In genomic region chr4:121696140-121696640, GRCh38 we compare ENCODE assay signal across 7 cellular contexts. TPM values are rescaled to one million over a fixed set of nuclear protein-coding genes. Genes with fewer than 3 reads are reported as not detected.
DNase-seq lines count a peak whose midpoint lies in the region; ATAC-seq and TF ChIP-seq lines count a peak whose summit lies in the region.

No MANE protein-coding gene starts in this region.

- H2BK5ac ChIP-seq in neuronal stem cell (ENCODE audit: low read length), result no peak overlapping the region

- peak overlapping the region; percentile 41 for H2BK12ac ChIP-seq in neuronal stem cell (ENCODE audit: low read length)

- DNase-seq in SIG-M5 (lab: John Stamatoyannopoulos, UW) (peak; percentile 33), germinal center (ENCODE audit: low spot score) (peak; percentile 7), neuronal stem cell (ENCODE audit: low spot score) (no peak), tibial nerve (ENCODE audit: low spot score in 2 of 2) (peak; percentile 77 to 79)
- DNase-seq in activated naive CD4-positive, alpha-beta T cell treated with Interleukin-2 at 50 U/mL for 16 hours, result peak; percentile 67

- H3K27ac ChIP-seq in neuronal stem cell (replicated peaks; ENCODE audit: low read length) (peak overlapping the region; percentile 57), tibial nerve (peak overlapping the region; percentile 95 to 100 (median 97))

- H4K8ac ChIP-seq in neuronal stem cell (ENCODE audit: low read depth, low read length), result no peak overlapping the region

- peak overlapping the region; percentile 61 for H3K4me2 ChIP-seq in neuronal stem cell (ENCODE audit: insufficient read depth, low read length, poor library complexity, severe bottlenecking)

- H3K4me1 ChIP-seq in neuronal stem cell (ENCODE audit: control insufficient read depth in 2 of 2, insufficient read depth in 1 of 2, low read depth in 1 of 2, low read length in 2 of 2) (peaks cover 0 to 7% of the 10 kb centered on the region in 2 donors), tibial nerve (peaks cover 2 to 65% (median 38%) of the 10 kb centered on the region in 4 donors)

- H3K23ac ChIP-seq in neuronal stem cell (ENCODE audit: low read depth, low read length, poor library complexity), result no peak overlapping the region

- H3K4me3 ChIP-seq in neuronal stem cell (ENCODE audit: low read length in 2 of 2), result peak overlapping the region; percentile 92 to 96
- H3K4me3 ChIP-seq in tibial nerve, result peak overlapping the region; percentile 92 to 99 (median 96)

- peak overlapping the region; percentile 97 for H2AFZ ChIP-seq in neuronal stem cell (ENCODE audit: low read length)

- H2AK5ac ChIP-seq in neuronal stem cell (ENCODE audit: low read depth, low read length), result no peak overlapping the region

- no CpG with 5 or more reads among the region's 28 CpGs for WGBS in neuronal stem cell (ENCODE audit: extremely low coverage in 2 of 2, insufficient read length in 2 of 2, insufficient replicate concordance in 1 of 2), 2 donors
- 1% methylated on average over 27 to 28 of the region's 28 CpGs for WGBS in tibial nerve, 2 donors

- H3K27me3 ChIP-seq in neuronal stem cell (ENCODE audit: control insufficient read depth in 3 of 3, insufficient read depth in 3 of 3, low read depth in 1 of 3, low read length in 3 of 3), result no peaks in the 10 kb centered on the region
- H3K27me3 ChIP-seq in tibial nerve, result no peaks in the 10 kb centered on the region

- TF ChIP-seq EP300 in tibial nerve (IDR thresholded peaks at IDR 0.05), result peak in 1 of 2 donors; percentile 78

- H3K36me3 ChIP-seq in neuronal stem cell (replicated peaks in 1 of 2; ENCODE audit: control insufficient read depth in 2 of 2, insufficient read depth in 2 of 2, low read length in 2 of 2), result peaks cover 0 to 31% of the 10 kb centered on the region in 2 donors
- no peaks in the 10 kb centered on the region for H3K36me3 ChIP-seq in tibial nerve

- H3K14ac ChIP-seq in neuronal stem cell (ENCODE audit: low read length), result no peak overlapping the region

- peak; percentile 24 for ATAC-seq in GM18867 (IDR thresholded peaks at IDR 0.05; ENCODE audit: unreplicated experiment)
- ATAC-seq in HG03064 (IDR thresholded peaks at IDR 0.05; ENCODE audit: low read depth, unreplicated experiment), result peak; percentile 30

- no peak overlapping the region for H3K4ac ChIP-seq in neuronal stem cell (ENCODE audit: low read length)

- no peak overlapping the region for H2BK120ac ChIP-seq in neuronal stem cell (ENCODE audit: low read depth, low read length)

- TF ChIP-seq CTCF in tibial nerve (IDR thresholded peaks at IDR 0.05), result peak in 4 of 5 experiments; percentile 38 to 67 (median 52)

- no peak overlapping the region for H4K91ac ChIP-seq in neuronal stem cell (ENCODE audit: low read depth, low read length, poor library complexity)

- H3K79me1 ChIP-seq in neuronal stem cell (ENCODE audit: low read depth, low read length), result no peaks in the 10 kb centered on the region

- peak overlapping the region; percentile 95 for H3K18ac ChIP-seq in neuronal stem cell (ENCODE audit: low read length)

- H3K9ac ChIP-seq in neuronal stem cell (ENCODE audit: low read depth, low read length, poor library complexity), result peak overlapping the region; percentile 88

- H3K9me3 ChIP-seq in neuronal stem cell (replicated peaks in 1 of 2; ENCODE audit: control insufficient read depth in 2 of 2, insufficient read depth in 1 of 2, low read depth in 1 of 2, low read length in 2 of 2), result no peaks in the 10 kb centered on the region
- H3K9me3 ChIP-seq in tibial nerve, result no peaks in the 10 kb centered on the region

- TF ChIP-seq POLR2A in tibial nerve (IDR thresholded peaks at IDR 0.05), result peak in 1 of 2 donors; percentile 24

- peak overlapping the region; percentile 75 for H2BK15ac ChIP-seq in neuronal stem cell (ENCODE audit: low read length)

RNA-seq across cellular contexts. Expression of gene ANXA5, which starts 0.6 kb away (rescaled TPM):
- 130 TPM for polyA plus RNA-seq in neuronal stem cell (2013, experiment 1 of 2)
- 128 TPM for polyA plus RNA-seq in neuronal stem cell (2013, experiment 2 of 2)
- total RNA-seq in tibial nerve, result 100 to 1,000 TPM; 137 to 276 (median 267) TPM
